8 cellular contexts compared by ENCODE assay signal in the genomic region with DNA sequence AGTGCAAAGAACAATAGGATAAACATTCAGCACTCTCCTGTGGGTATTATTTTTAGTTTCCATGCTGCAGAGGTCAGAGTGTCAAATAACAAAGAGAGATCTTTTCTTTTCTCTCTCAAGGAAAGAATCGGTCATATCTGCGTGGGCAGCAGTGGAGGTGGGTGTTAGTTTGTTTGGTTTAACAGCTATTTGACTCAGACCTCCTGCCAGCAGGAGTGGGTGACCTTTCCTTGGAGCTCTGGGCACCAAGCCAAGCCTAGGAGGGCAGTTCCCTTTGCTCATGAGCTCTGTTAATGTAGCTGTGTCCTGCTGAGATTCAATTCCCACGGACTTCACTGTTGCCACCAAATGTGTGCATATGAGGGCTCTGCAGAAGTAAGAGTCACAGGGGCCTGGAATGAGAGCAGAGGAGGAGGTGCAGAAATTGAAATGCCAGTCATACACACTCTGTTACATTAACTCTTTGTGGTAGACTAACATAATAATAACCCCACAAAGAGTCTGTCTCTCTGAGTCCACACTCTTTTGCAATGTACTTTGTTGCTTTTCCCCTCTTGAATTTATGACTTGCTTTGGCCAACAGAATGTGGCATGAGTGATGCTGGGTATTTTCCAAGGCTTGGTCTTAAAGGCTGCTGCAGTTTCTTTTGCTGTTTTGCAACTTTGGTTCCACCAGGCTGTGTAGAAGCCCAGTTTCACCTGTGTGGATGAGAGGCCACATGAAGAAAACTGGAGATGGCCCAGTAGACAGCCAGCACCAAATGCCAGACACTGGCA.
A peak's percentile ranks its signal among the peaks of the same experiment; 100 is the strongest.
DNase-seq lines count a peak whose midpoint lies in the region; ATAC-seq and TF ChIP-seq lines count a peak whose summit lies in the region.

No MANE protein-coding gene starts in this region.

- H3K79me1 ChIP-seq in mesenchymal stem cell (replicated peaks; ENCODE audit: low read length, poor library complexity, severe bottlenecking), result no peaks in the 10 kb centered on the region

- H3K4me2 ChIP-seq in mesenchymal stem cell (ENCODE audit: low read length, poor library complexity, severe bottlenecking), result no peak overlapping the region

- no peak overlapping the region for H2AK5ac ChIP-seq in mesenchymal stem cell (ENCODE audit: low read length, severe bottlenecking)

- in situ Hi-C loops in transverse colon (cut with MboI; ENCODE audit: low pct_ligation_motif_present in 1 of 4, low pct_unique_long_range_greater_than_20kb in 1 of 4, low sequenced_read_pairs in 3 of 4), result no loop called here

- no peak overlapping the region for H3K23ac ChIP-seq in mesenchymal stem cell (ENCODE audit: low read length in 2 of 2)

- H3K9ac ChIP-seq in mesenchymal stem cell (ENCODE audit: low read length), result no peak overlapping the region

- DNase-seq in ELR (ENCODE audit: low read depth), result peak; percentile 50
- DNase-seq in NCI-H2196 (lab: John Stamatoyannopoulos, UW; ENCODE audit: unreplicated experiment), result peak; percentile 40
- peak; percentile 85 for DNase-seq in amniotic epithelial cell (ENCODE audit: low read depth)
- DNase-seq in mesenchymal stem cell, result peak; percentile 71
- peak; percentile 41 for DNase-seq in transverse colon
- no peak for DNase-seq in activated gamma-delta T cell treated with Interleukin-2 at 50 U/mL for 16 hours

- H4K91ac ChIP-seq in mesenchymal stem cell (ENCODE audit: low read length), result no peak overlapping the region

- no peak overlapping the region for H3K18ac ChIP-seq in mesenchymal stem cell (ENCODE audit: low read depth in 1 of 2, low read length in 2 of 2)

- no peak overlapping the region for H2BK12ac ChIP-seq in mesenchymal stem cell (ENCODE audit: low read length in 2 of 2)

- ATAC-seq in GM19463 (IDR thresholded peaks at IDR 0.05; ENCODE audit: unreplicated experiment) (no peak), GM18520 (IDR thresholded peaks at IDR 0.05; ENCODE audit: unreplicated experiment) (no peak)

- H2BK5ac ChIP-seq in mesenchymal stem cell (ENCODE audit: low read depth, low read length, poor library complexity, severe bottlenecking), result no peak overlapping the region

- H3K4me1 ChIP-seq in mesenchymal stem cell (ENCODE audit: control insufficient read depth, insufficient read depth, low read depth, low read length) (peaks cover 17% of the 10 kb centered on the region), transverse colon (peaks cover 0 to 8% (median 4%) of the 10 kb centered on the region in 4 donors)

- H3K14ac ChIP-seq in mesenchymal stem cell (ENCODE audit: low read length in 2 of 2), result no peak overlapping the region

- no peak overlapping the region for H3K4me3 ChIP-seq in mesenchymal stem cell (ENCODE audit: insufficient read depth in 1 of 2, low read depth in 1 of 2, low read length in 2 of 2)
- H3K4me3 ChIP-seq in transverse colon, result no peak overlapping the region

- H2AFZ ChIP-seq in mesenchymal stem cell (ENCODE audit: low read depth, low read length), result no peak overlapping the region

- WGBS in mesenchymal stem cell, result 11% methylated on average over 2 of the region's 3 CpGs
- 18 to 20% methylated on average over 1 to 3 of the region's 3 CpGs for WGBS in transverse colon (ENCODE audit: low coverage in 1 of 2), 2 donors

- peak overlapping the region; percentile 30 for H2BK15ac ChIP-seq in mesenchymal stem cell (ENCODE audit: low read depth, poor library complexity, severe bottlenecking)

- no peak for TF ChIP-seq POLR2A in transverse colon (IDR thresholded peaks at IDR 0.05)

- H4K8ac ChIP-seq in mesenchymal stem cell (ENCODE audit: low read length), result no peak overlapping the region

- intact Hi-C loops in transverse colon (cut with DNase I; ENCODE audit: low total_unique reads), result no loop called here

- no peak for TF ChIP-seq EP300 in transverse colon (IDR thresholded peaks at IDR 0.05; ENCODE audit: low read depth)

- no peak for TF ChIP-seq CTCF in transverse colon (IDR thresholded peaks at IDR 0.05)

- no peak overlapping the region for H3K27ac ChIP-seq in mesenchymal stem cell (ENCODE audit: low read length, poor library complexity, severe bottlenecking)
- H3K27ac ChIP-seq in transverse colon, result no peak overlapping the region

- H3K27me3 ChIP-seq in mesenchymal stem cell (ENCODE audit: control insufficient read depth in 1 of 2, insufficient read depth in 1 of 2, low read length in 2 of 2) (peaks cover 0 to 46% of the 10 kb centered on the region in 2 experiments), transverse colon (no peaks in the 10 kb centered on the region)

- H3K9me3 ChIP-seq in mesenchymal stem cell (ENCODE audit: control insufficient read depth, low read length), result no peaks in the 10 kb centered on the region
- H3K9me3 ChIP-seq in transverse colon, result no peaks in the 10 kb centered on the region

- H3K36me3 ChIP-seq in mesenchymal stem cell (ENCODE audit: control insufficient read depth in 1 of 2, insufficient read depth in 2 of 2, low read depth in 1 of 2, low read length in 2 of 2), result peaks cover 7 to 23% of the 10 kb centered on the region in 2 experiments
- no peaks in the 10 kb centered on the region for H3K36me3 ChIP-seq in transverse colon

- H2BK120ac ChIP-seq in mesenchymal stem cell (ENCODE audit: low read depth, low read length), result no peak overlapping the region

- no peak overlapping the region for H3K4ac ChIP-seq in mesenchymal stem cell (ENCODE audit: low read depth in 1 of 2, low read length in 2 of 2)
